Comparison of ENCODE assay signal across 1 cellular context in the genomic region with DNA sequence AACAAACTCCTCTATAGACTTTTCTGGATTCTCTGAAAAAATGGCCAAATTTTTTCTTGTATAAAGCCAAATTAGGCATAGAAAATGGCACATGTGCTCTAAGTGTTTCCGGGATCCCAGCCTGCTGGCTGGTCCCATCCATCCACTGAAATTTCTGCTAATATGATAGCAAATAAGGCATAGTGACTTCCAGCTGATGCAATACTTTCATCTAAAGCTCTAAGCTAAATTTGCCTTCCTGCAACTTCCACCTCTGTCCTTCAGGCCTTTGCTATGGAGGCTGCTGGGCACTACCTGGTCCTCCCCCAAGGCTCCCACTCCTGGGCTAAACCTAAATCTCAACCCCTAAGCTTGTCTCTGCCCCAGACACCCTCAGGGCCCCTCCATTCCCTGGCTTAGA.
TF ChIP-seq lines count a peak whose summit lies in the region.

No MANE protein-coding gene starts in this region.

TF ChIP-seq in K562, 482 proteins besides CTCF, POLR2A, EP300 and RAD21:
- TF ChIP-seq, protein P1, sequence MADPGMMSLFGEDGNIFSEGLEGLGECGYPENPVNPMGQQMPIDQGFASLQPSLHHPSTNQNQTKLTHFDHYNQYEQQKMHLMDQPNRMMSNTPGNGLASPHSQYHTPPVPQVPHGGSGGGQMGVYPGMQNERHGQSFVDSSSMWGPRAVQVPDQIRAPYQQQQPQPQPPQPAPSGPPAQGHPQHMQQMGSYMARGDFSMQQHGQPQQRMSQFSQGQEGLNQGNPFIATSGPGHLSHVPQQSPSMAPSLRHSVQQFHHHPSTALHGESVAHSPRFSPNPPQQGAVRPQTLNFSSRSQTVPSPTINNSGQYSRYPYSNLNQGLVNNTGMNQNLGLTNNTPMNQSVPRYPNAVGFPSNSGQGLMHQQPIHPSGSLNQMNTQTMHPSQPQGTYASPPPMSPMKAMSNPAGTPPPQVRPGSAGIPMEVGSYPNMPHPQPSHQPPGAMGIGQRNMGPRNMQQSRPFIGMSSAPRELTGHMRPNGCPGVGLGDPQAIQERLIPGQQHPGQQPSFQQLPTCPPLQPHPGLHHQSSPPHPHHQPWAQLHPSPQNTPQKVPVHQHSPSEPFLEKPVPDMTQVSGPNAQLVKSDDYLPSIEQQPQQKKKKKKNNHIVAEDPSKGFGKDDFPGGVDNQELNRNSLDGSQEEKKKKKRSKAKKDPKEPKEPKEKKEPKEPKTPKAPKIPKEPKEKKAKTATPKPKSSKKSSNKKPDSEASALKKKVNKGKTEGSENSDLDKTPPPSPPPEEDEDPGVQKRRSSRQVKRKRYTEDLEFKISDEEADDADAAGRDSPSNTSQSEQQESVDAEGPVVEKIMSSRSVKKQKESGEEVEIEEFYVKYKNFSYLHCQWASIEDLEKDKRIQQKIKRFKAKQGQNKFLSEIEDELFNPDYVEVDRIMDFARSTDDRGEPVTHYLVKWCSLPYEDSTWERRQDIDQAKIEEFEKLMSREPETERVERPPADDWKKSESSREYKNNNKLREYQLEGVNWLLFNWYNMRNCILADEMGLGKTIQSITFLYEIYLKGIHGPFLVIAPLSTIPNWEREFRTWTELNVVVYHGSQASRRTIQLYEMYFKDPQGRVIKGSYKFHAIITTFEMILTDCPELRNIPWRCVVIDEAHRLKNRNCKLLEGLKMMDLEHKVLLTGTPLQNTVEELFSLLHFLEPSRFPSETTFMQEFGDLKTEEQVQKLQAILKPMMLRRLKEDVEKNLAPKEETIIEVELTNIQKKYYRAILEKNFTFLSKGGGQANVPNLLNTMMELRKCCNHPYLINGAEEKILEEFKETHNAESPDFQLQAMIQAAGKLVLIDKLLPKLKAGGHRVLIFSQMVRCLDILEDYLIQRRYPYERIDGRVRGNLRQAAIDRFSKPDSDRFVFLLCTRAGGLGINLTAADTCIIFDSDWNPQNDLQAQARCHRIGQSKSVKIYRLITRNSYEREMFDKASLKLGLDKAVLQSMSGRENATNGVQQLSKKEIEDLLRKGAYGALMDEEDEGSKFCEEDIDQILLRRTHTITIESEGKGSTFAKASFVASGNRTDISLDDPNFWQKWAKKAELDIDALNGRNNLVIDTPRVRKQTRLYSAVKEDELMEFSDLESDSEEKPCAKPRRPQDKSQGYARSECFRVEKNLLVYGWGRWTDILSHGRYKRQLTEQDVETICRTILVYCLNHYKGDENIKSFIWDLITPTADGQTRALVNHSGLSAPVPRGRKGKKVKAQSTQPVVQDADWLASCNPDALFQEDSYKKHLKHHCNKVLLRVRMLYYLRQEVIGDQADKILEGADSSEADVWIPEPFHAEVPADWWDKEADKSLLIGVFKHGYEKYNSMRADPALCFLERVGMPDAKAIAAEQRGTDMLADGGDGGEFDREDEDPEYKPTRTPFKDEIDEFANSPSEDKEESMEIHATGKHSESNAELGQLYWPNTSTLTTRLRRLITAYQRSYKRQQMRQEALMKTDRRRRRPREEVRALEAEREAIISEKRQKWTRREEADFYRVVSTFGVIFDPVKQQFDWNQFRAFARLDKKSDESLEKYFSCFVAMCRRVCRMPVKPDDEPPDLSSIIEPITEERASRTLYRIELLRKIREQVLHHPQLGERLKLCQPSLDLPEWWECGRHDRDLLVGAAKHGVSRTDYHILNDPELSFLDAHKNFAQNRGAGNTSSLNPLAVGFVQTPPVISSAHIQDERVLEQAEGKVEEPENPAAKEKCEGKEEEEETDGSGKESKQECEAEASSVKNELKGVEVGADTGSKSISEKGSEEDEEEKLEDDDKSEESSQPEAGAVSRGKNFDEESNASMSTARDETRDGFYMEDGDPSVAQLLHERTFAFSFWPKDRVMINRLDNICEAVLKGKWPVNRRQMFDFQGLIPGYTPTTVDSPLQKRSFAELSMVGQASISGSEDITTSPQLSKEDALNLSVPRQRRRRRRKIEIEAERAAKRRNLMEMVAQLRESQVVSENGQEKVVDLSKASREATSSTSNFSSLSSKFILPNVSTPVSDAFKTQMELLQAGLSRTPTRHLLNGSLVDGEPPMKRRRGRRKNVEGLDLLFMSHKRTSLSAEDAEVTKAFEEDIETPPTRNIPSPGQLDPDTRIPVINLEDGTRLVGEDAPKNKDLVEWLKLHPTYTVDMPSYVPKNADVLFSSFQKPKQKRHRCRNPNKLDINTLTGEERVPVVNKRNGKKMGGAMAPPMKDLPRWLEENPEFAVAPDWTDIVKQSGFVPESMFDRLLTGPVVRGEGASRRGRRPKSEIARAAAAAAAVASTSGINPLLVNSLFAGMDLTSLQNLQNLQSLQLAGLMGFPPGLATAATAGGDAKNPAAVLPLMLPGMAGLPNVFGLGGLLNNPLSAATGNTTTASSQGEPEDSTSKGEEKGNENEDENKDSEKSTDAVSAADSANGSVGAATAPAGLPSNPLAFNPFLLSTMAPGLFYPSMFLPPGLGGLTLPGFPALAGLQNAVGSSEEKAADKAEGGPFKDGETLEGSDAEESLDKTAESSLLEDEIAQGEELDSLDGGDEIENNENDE (IDR thresholded peaks at IDR 0.05; ENCODE audit: low read depth, low read length), result no peak
- TF ChIP-seq MYNN (IDR thresholded peaks at IDR 0.05) (no peak), MYNN (CRISPR knock-in tag; IDR thresholded peaks at IDR 0.05) (no peak), SMARCB1 (IDR thresholded peaks at IDR 0.05; ENCODE audit: insufficient read length, low read depth) (no peak), CCNT2 (IDR thresholded peaks at IDR 0.05; ENCODE audit: borderline replicate concordance, extremely low read depth, insufficient read length, low read depth, low read length) (no peak), SIN3A (IDR thresholded peaks at IDR 0.05; ENCODE audit: borderline replicate concordance in 2 of 2, control insufficient read depth in 1 of 2, low read depth in 2 of 2, low read length in 2 of 2) (no peak), ZNF584 (CRISPR knock-in tag; IDR thresholded peaks at IDR 0.05; ENCODE audit: low read depth) (no peak), TSC22D4 (tag; IDR thresholded peaks at IDR 0.05) (no peak), PRMT5 (CRISPR knock-in tag; IDR thresholded peaks at IDR 0.05) (no peak), MAFK (IDR thresholded peaks at IDR 0.05; ENCODE audit: low read length) (no peak), CEBPG (CRISPR knock-in tag; IDR thresholded peaks at IDR 0.05) (peak; percentile 54; the same call in 1 of the 2 replicates), CEBPG (tag; conservative IDR thresholded peaks at IDR 0.05 in 1 of 2, IDR thresholded peaks at IDR 0.05 in 1 of 2) (peak; percentile 12 to 84; a peak in 2 of 4 replicates)
- TF ChIP-seq, protein P2, sequence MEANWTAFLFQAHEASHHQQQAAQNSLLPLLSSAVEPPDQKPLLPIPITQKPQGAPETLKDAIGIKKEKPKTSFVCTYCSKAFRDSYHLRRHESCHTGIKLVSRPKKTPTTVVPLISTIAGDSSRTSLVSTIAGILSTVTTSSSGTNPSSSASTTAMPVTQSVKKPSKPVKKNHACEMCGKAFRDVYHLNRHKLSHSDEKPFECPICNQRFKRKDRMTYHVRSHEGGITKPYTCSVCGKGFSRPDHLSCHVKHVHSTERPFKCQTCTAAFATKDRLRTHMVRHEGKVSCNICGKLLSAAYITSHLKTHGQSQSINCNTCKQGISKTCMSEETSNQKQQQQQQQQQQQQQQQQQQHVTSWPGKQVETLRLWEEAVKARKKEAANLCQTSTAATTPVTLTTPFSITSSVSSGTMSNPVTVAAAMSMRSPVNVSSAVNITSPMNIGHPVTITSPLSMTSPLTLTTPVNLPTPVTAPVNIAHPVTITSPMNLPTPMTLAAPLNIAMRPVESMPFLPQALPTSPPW (CRISPR knock-in tag; IDR thresholded peaks at IDR 0.05), result no peak
- TF ChIP-seq, protein P3, sequence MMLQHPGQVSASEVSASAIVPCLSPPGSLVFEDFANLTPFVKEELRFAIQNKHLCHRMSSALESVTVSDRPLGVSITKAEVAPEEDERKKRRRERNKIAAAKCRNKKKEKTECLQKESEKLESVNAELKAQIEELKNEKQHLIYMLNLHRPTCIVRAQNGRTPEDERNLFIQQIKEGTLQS (IDR thresholded peaks at IDR 0.05), result peak; percentile 44; the same call in 1 of the 2 replicates
- TF ChIP-seq, protein P3 (CRISPR knock-in tag; conservative IDR thresholded peaks at IDR 0.05), result no peak
- TF ChIP-seq, protein P4, sequence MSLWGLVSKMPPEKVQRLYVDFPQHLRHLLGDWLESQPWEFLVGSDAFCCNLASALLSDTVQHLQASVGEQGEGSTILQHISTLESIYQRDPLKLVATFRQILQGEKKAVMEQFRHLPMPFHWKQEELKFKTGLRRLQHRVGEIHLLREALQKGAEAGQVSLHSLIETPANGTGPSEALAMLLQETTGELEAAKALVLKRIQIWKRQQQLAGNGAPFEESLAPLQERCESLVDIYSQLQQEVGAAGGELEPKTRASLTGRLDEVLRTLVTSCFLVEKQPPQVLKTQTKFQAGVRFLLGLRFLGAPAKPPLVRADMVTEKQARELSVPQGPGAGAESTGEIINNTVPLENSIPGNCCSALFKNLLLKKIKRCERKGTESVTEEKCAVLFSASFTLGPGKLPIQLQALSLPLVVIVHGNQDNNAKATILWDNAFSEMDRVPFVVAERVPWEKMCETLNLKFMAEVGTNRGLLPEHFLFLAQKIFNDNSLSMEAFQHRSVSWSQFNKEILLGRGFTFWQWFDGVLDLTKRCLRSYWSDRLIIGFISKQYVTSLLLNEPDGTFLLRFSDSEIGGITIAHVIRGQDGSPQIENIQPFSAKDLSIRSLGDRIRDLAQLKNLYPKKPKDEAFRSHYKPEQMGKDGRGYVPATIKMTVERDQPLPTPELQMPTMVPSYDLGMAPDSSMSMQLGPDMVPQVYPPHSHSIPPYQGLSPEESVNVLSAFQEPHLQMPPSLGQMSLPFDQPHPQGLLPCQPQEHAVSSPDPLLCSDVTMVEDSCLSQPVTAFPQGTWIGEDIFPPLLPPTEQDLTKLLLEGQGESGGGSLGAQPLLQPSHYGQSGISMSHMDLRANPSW (CRISPR knock-in tag; IDR thresholded peaks at IDR 0.05), result no peak
